ENCODE assay signal across 13 cellular contexts in genomic region chr2:99397251-99397920, GRCh38.
DNase-seq lines count a peak whose midpoint lies in the region; ATAC-seq and TF ChIP-seq lines count a peak whose summit lies in the region.
"Had no signal": no experiment of that assay in that cellular context is flagged by ENCODE, and none has a peak within 500 bp of the region (broad histone marks: within the 10 kb centered on the region; RNA-seq: fewer than 3 reads in every experiment).

No MANE protein-coding gene starts in this region.

- TF ChIP-seq CTCF in HFFc6 (IDR thresholded peaks at IDR 0.05), result no peak
- TF ChIP-seq CTCF in lower lobe of right lung (IDR thresholded peaks at IDR 0.05), result no peak
- TF ChIP-seq CTCF in tibial artery (IDR thresholded peaks at IDR 0.05), result no peak

- H3K27me3 Mint-ChIP-seq in HFFc6 (ENCODE audit: insufficient read depth), result no peaks in the 10 kb centered on the region

- no peaks in the 10 kb centered on the region for H3K9me3 Mint-ChIP-seq in HFFc6

- H3K9me3 ChIP-seq in lower lobe of right lung (no peaks in the 10 kb centered on the region), tibial artery (no peaks in the 10 kb centered on the region)
- H3K9me3 ChIP-seq: SJCRH30 had no signal

- intact Hi-C loops in Right ventricle myocardium superior (cut with DNase I), result no loop called here
- intact Hi-C loops in Right ventricle myocardium inferior (cut with DNase I), result no loop called here
- intact Hi-C loops in head of caudate nucleus (cut with DNase I), result no loop called here
- intact Hi-C loops in lower lobe of right lung (cut with DNase I), result no loop called here
- intact Hi-C loops in tibial artery (cut with DNase I; ENCODE audit: low total_unique reads), result no loop called here

- no peak overlapping the region for H3K4me3 ChIP-seq in lower lobe of right lung
- no peak overlapping the region for H3K4me3 ChIP-seq in tibial artery
- H3K4me3 ChIP-seq: SJCRH30 had no signal

- no peaks in the 10 kb centered on the region for H3K4me1 ChIP-seq in lower lobe of right lung
- no peaks in the 10 kb centered on the region for H3K4me1 ChIP-seq in tibial artery
- H3K4me1 ChIP-seq: SJCRH30 had no signal

- H3K36me3 ChIP-seq in lower lobe of right lung (peaks cover 99% of the 10 kb centered on the region), tibial artery (peaks cover 72 to 98% (median 85%) of the 10 kb centered on the region in 3 donors)

- H3K27me3 ChIP-seq in lower lobe of right lung (ENCODE audit: low read depth), result no peaks in the 10 kb centered on the region
- H3K27me3 ChIP-seq in tibial artery, result no peaks in the 10 kb centered on the region
- H3K27me3 ChIP-seq: SJCRH30 had no signal

- H3K27ac Mint-ChIP-seq in HFFc6, result no peak overlapping the region

- H3K4me3 Mint-ChIP-seq in HFFc6, result no peak overlapping the region

- DNase-seq in Right ventricle myocardium superior (no peak), Right ventricle myocardium inferior (ENCODE audit: missing footprints) (no peak), NCI-H774 (lab: John Stamatoyannopoulos, UW) (peak; percentile 15), head of caudate nucleus (peak in 38 of 42 donors; percentile 16 to 78 (median 54)), substantia nigra (lab: John Stamatoyannopoulos, UW) (peak in 31 of 49 donors; percentile 1 to 51 (median 18)), HFFc6 (no peak), lower lobe of right lung (no peak), tibial artery (no peak)
- DNase-seq: NCI-H1694, SJCRH30, trophoblast cell had no signal

- H3K4me1 Mint-ChIP-seq in HFFc6 (ENCODE audit: low read depth), result peaks cover 43% of the 10 kb centered on the region

- H3K27ac ChIP-seq in substantia nigra (ENCODE audit: low read depth, low read length, poor library complexity, severe bottlenecking), result peak overlapping the region; percentile 83
- no peak overlapping the region for H3K27ac ChIP-seq in lower lobe of right lung
- no peak overlapping the region for H3K27ac ChIP-seq in tibial artery
- H3K27ac ChIP-seq: HL-60, KMS-11, SJCRH30 had no signal

- peak; percentile 5 for ATAC-seq in Right ventricle myocardium superior (ENCODE audit: poor library complexity)
- no peak for ATAC-seq in Right ventricle myocardium inferior
- no peak for ATAC-seq in lower lobe of right lung

- H3K36me3 Mint-ChIP-seq in HFFc6 (ENCODE audit: low read depth), result peaks cover 50% of the 10 kb centered on the region

Comparison
In these comparisons a context has a peak if more than half of its experiments do, and no peak if none do; other contexts are left out.
1. DNase-seq: peak in NCI-H774 (single experiment), head of caudate nucleus (38 of 42) and substantia nigra (31 of 49); none in Right ventricle myocardium superior (single experiment), Right ventricle myocardium inferior (single experiment), HFFc6 (single experiment), lower lobe of right lung (single experiment) and tibial artery (0 of 2).